In the genomic region with DNA sequence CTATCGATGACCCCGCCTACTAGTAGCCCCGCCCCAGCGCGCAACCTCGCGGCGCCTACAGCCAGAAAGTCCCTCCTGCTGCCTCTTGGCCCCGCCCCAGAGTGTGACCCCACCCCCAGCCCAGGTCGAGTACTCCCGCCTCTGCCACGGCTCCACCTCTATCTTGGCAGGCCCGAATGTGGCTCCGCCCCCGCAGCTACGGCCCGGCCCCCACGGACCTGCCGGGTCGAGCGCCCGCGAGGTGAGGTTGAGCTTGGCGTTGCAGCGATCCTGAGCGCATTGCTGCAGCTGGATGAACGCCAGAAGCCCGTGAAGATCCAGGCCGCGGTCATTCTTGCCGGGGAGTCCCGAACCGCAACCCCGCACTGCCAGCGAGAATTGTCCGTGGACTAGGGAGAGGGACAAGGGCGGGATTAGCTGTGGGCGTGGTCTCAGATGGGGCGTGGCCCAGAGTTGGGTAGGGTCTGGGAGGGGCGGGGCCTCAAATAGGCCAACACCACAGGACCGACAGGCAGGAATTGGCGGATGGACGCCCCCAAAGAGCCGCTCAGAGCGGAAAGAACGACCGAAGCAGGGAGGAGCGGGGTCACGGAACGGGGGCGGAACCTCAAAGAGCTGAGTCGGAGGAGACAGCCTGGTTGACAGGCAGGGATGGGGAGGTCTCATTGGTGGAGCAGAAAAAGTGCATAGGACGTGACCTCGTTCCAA, we compare ENCODE assay signal across 1 cellular context.
TF ChIP-seq lines count a peak whose summit lies in the region.

No MANE protein-coding gene starts in this region.

TF ChIP-seq in K562, 482 proteins besides CTCF, POLR2A, EP300 and RAD21 (continued from another document and continues in another):
- TF ChIP-seq, protein P1, sequence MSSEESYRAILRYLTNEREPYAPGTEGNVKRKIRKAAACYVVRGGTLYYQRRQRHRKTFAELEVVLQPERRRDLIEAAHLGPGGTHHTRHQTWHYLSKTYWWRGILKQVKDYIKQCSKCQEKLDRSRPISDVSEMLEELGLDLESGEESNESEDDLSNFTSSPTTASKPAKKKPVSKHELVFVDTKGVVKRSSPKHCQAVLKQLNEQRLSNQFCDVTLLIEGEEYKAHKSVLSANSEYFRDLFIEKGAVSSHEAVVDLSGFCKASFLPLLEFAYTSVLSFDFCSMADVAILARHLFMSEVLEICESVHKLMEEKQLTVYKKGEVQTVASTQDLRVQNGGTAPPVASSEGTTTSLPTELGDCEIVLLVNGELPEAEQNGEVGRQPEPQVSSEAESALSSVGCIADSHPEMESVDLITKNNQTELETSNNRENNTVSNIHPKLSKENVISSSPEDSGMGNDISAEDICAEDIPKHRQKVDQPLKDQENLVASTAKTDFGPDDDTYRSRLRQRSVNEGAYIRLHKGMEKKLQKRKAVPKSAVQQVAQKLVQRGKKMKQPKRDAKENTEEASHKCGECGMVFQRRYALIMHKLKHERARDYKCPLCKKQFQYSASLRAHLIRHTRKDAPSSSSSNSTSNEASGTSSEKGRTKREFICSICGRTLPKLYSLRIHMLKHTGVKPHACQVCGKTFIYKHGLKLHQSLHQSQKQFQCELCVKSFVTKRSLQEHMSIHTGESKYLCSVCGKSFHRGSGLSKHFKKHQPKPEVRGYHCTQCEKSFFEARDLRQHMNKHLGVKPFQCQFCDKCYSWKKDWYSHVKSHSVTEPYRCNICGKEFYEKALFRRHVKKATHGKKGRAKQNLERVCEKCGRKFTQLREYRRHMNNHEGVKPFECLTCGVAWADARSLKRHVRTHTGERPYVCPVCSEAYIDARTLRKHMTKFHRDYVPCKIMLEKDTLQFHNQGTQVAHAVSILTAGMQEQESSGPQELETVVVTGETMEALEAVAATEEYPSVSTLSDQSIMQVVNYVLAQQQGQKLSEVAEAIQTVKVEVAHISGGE (CRISPR knock-in tag; IDR thresholded peaks at IDR 0.05), result no peak
- TF ChIP-seq NRF1 (conservative IDR thresholded peaks at IDR 0.05 in 1 of 2, IDR thresholded peaks at IDR 0.05 in 1 of 2) (peak; percentile 85 to 87), CCNT2 (IDR thresholded peaks at IDR 0.05; ENCODE audit: borderline replicate concordance, extremely low read depth, insufficient read length, low read depth, low read length) (peak; percentile 18), RBM25 (IDR thresholded peaks at IDR 0.05; ENCODE audit: low read depth, low read length, severe bottlenecking) (no peak), BCLAF1 (IDR thresholded peaks at IDR 0.05; ENCODE audit: borderline replicate concordance in 1 of 2, control insufficient read depth in 1 of 2, low read depth in 2 of 2, low read length in 1 of 2) (no peak), HNRNPLL (IDR thresholded peaks at IDR 0.05; ENCODE audit: low read depth, low read length, poor library complexity, severe bottlenecking) (peak; percentile 36), ZNF184 (CRISPR knock-in tag; IDR thresholded peaks at IDR 0.05) (no peak), ZNF175 (CRISPR knock-in tag; IDR thresholded peaks at IDR 0.05; ENCODE audit: low read depth) (no peak), DPF2 (IDR thresholded peaks at IDR 0.05) (no peak), NBN (IDR thresholded peaks at IDR 0.05; ENCODE audit: low read depth) (0 out of 2 replicates have a peak, but pooled peaks have one; percentile 62), ZNF212 (CRISPR knock-in tag; IDR thresholded peaks at IDR 0.05) (no peak), TCF7L2 (IDR thresholded peaks at IDR 0.05; ENCODE audit: low read depth, low read length) (no peak), KLF6 (CRISPR knock-in tag; IDR thresholded peaks at IDR 0.05; ENCODE audit: borderline replicate concordance) (no peak), ZNF224 (CRISPR knock-in tag; IDR thresholded peaks at IDR 0.05) (no peak), ZNF785 (CRISPR knock-in tag; IDR thresholded peaks at IDR 0.05) (no peak), SREBF1 (IDR thresholded peaks at IDR 0.05; ENCODE audit: borderline replicate concordance, low read depth, low read length) (no peak), ARID2 (IDR thresholded peaks at IDR 0.05) (no peak), CBX1 (IDR thresholded peaks at IDR 0.05; ENCODE audit: low read depth) (no peak), SMARCE1 (IDR thresholded peaks at IDR 0.05) (no peak), PHF8 (IDR thresholded peaks at IDR 0.05; ENCODE audit: borderline replicate concordance, low read length) (peak; percentile 53; the same call in 1 of the 2 replicates), CREB1 (IDR thresholded peaks at IDR 0.05) (peak; percentile 34; the same call in 1 of the 2 replicates), CREB1 (CRISPR knock-in tag; IDR thresholded peaks at IDR 0.05) (no peak), ZNF518B (CRISPR knock-in tag; IDR thresholded peaks at IDR 0.05) (no peak), ZNF551 (CRISPR knock-in tag; IDR thresholded peaks at IDR 0.05) (no peak), MECOM (CRISPR knock-in tag; IDR thresholded peaks at IDR 0.05) (no peak), PPARD (CRISPR knock-in tag; IDR thresholded peaks at IDR 0.05) (no peak), ZFPM2 (CRISPR knock-in tag; IDR thresholded peaks at IDR 0.05) (no peak), EWSR1 (IDR thresholded peaks at IDR 0.05; ENCODE audit: borderline replicate concordance, low read depth, partially characterized antibody) (no peak), ZNF668 (CRISPR knock-in tag; IDR thresholded peaks at IDR 0.05) (no peak), SOX6 (IDR thresholded peaks at IDR 0.05) (no peak), SRSF7 (optimal IDR thresholded peaks at IDR 0.05; ENCODE audit: low read depth, low read length) (no peak), GABPB2 (CRISPR knock-in tag; conservative IDR thresholded peaks at IDR 0.05) (no peak), NR2C2 (CRISPR knock-in tag; IDR thresholded peaks at IDR 0.05) (peak; percentile 34; the same call in 1 of the 2 replicates), NR2C2 (tag; IDR thresholded peaks at IDR 0.05) (peak; percentile 70)
- TF ChIP-seq, protein P2, sequence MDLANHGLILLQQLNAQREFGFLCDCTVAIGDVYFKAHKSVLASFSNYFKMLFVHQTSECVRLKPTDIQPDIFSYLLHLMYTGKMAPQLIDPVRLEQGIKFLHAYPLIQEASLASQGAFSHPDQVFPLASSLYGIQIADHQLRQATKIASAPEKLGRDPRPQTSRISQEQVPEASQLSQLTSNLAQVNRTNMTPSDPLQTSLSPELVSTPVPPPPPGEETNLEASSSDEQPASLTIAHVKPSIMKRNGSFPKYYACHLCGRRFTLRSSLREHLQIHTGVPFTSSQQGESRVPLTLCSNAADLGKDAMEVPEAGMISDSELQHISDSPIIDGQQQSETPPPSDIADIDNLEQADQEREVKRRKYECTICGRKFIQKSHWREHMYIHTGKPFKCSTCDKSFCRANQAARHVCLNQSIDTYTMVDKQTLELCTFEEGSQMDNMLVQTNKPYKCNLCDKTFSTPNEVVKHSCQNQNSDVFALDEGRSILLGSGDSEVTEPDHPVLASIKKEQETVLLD (IDR thresholded peaks at IDR 0.05), result no peak
- TF ChIP-seq, protein P3, sequence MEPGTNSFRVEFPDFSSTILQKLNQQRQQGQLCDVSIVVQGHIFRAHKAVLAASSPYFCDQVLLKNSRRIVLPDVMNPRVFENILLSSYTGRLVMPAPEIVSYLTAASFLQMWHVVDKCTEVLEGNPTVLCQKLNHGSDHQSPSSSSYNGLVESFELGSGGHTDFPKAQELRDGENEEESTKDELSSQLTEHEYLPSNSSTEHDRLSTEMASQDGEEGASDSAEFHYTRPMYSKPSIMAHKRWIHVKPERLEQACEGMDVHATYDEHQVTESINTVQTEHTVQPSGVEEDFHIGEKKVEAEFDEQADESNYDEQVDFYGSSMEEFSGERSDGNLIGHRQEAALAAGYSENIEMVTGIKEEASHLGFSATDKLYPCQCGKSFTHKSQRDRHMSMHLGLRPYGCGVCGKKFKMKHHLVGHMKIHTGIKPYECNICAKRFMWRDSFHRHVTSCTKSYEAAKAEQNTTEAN (CRISPR knock-in tag; IDR thresholded peaks at IDR 0.05), result no peak
- TF ChIP-seq, protein P4, sequence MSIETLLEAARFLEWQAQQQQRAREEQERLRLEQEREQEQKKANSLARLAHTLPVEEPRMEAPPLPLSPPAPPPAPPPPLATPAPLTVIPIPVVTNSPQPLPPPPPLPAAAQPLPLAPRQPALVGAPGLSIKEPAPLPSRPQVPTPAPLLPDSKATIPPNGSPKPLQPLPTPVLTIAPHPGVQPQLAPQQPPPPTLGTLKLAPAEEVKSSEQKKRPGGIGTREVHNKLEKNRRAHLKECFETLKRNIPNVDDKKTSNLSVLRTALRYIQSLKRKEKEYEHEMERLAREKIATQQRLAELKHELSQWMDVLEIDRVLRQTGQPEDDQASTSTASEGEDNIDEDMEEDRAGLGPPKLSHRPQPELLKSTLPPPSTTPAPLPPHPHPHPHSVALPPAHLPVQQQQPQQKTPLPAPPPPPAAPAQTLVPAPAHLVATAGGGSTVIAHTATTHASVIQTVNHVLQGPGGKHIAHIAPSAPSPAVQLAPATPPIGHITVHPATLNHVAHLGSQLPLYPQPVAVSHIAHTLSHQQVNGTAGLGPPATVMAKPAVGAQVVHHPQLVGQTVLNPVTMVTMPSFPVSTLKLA (conservative IDR thresholded peaks at IDR 0.05), result peak in 1 of 2 experiments; percentile 71; a peak in 3 of 4 replicates
- TF ChIP-seq, protein P5, sequence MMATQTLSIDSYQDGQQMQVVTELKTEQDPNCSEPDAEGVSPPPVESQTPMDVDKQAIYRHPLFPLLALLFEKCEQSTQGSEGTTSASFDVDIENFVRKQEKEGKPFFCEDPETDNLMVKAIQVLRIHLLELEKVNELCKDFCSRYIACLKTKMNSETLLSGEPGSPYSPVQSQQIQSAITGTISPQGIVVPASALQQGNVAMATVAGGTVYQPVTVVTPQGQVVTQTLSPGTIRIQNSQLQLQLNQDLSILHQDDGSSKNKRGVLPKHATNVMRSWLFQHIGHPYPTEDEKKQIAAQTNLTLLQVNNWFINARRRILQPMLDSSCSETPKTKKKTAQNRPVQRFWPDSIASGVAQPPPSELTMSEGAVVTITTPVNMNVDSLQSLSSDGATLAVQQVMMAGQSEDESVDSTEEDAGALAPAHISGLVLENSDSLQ (IDR thresholded peaks at IDR 0.05), result peak; percentile 87
- TF ChIP-seq, protein P6, sequence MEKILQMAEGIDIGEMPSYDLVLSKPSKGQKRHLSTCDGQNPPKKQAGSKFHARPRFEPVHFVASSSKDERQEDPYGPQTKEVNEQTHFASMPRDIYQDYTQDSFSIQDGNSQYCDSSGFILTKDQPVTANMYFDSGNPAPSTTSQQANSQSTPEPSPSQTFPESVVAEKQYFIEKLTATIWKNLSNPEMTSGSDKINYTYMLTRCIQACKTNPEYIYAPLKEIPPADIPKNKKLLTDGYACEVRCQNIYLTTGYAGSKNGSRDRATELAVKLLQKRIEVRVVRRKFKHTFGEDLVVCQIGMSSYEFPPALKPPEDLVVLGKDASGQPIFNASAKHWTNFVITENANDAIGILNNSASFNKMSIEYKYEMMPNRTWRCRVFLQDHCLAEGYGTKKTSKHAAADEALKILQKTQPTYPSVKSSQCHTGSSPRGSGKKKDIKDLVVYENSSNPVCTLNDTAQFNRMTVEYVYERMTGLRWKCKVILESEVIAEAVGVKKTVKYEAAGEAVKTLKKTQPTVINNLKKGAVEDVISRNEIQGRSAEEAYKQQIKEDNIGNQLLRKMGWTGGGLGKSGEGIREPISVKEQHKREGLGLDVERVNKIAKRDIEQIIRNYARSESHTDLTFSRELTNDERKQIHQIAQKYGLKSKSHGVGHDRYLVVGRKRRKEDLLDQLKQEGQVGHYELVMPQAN (IDR thresholded peaks at IDR 0.05; ENCODE audit: borderline replicate concordance), result 0 out of 2 replicates have a peak, but pooled peaks have one; percentile 13
- TF ChIP-seq, protein P7, sequence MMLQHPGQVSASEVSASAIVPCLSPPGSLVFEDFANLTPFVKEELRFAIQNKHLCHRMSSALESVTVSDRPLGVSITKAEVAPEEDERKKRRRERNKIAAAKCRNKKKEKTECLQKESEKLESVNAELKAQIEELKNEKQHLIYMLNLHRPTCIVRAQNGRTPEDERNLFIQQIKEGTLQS (IDR thresholded peaks at IDR 0.05), result no peak
- TF ChIP-seq, protein P7 (CRISPR knock-in tag; conservative IDR thresholded peaks at IDR 0.05), result 0 out of 2 replicates have a peak, but pooled peaks have one; percentile 36
